In the genomic region with DNA sequence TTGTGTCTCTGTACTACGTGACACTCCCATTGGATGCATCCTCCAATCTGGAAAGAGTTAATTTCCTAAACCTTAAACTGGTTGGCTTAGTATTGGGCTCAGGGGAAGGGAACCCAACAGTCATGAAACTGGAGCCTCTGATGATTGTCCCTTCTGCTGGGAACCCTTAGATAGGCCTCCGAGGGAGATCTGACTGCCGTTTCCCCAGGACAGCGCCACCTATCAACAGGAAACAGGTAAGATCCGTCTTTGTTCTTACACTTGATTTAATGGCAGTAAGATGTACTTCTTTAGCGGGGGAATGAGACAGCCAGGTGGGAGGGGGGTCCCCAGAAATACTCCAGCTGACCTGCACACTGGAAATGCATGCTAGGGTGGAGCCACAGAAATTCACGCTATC, we compare ENCODE assay signal across 1 cellular context.
TF ChIP-seq lines count a peak whose summit lies in the region.

No MANE protein-coding gene starts in this region.

TF ChIP-seq in HCT116, 20 proteins besides CTCF, POLR2A, EP300 and RAD21 (continued from another document):
- no peak for TF ChIP-seq YY1 (IDR thresholded peaks at IDR 0.05; ENCODE audit: extremely low read depth, insufficient replicate concordance, low read depth, low read length)
- TF ChIP-seq JUND (IDR thresholded peaks at IDR 0.05), result no peak
- TF ChIP-seq FOSL1 (IDR thresholded peaks at IDR 0.05; ENCODE audit: low read depth), result no peak
- TF ChIP-seq, protein P1, sequence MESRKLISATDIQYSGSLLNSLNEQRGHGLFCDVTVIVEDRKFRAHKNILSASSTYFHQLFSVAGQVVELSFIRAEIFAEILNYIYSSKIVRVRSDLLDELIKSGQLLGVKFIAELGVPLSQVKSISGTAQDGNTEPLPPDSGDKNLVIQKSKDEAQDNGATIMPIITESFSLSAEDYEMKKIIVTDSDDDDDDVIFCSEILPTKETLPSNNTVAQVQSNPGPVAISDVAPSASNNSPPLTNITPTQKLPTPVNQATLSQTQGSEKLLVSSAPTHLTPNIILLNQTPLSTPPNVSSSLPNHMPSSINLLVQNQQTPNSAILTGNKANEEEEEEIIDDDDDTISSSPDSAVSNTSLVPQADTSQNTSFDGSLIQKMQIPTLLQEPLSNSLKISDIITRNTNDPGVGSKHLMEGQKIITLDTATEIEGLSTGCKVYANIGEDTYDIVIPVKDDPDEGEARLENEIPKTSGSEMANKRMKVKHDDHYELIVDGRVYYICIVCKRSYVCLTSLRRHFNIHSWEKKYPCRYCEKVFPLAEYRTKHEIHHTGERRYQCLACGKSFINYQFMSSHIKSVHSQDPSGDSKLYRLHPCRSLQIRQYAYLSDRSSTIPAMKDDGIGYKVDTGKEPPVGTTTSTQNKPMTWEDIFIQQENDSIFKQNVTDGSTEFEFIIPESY (IDR thresholded peaks at IDR 0.05; ENCODE audit: extremely low read depth, insufficient replicate concordance, low read length), result no peak
- TF ChIP-seq ZFX (IDR thresholded peaks at IDR 0.05), result no peak
